In the genomic region with DNA sequence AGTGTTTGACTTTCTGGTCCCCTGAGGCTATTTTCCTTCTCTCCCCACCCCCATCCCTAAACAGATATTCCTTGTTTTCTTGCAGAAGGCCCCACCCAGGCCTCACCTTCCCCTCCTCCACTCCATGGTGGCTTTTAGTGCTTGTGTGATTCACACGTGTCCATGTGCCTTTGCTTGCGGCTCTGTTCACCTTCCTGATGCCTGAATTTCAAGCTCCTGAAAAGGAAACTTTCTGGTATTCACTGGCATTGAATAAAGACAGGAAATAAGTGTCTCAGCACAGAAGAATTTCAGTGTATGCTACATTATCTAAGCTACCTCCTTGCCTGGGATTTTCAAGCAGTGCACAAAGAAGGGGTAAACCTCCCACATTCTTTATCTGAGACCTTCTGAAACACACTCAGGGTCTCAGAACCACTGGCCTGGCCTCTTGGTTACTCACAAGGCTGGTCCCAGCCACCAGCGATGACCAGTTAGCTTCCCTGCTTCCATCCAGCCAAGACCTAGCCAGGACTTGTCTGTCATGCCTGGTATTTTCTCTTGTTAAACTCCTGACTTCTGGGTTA, we compare ENCODE assay signal across 10 cellular contexts. TPM values are rescaled to one million over a fixed set of nuclear protein-coding genes. Genes with fewer than 3 reads are reported as not detected.
DNase-seq lines count a peak whose midpoint lies in the region; TF ChIP-seq lines count a peak whose summit lies in the region.
"Had no signal": no experiment of that assay in that cellular context is flagged by ENCODE, and none has a peak within 500 bp of the region (broad histone marks: within the 10 kb centered on the region; RNA-seq: fewer than 3 reads in every experiment).

No MANE protein-coding gene starts in this region.

- no peaks in the 10 kb centered on the region for H3K27me3 Mint-ChIP-seq in activated CD4-positive, alpha-beta T cell treated with anti-CD3 and anti-CD28 coated beads, Interleukin-2, amount 10 ng/mL, durations not matched to agents 7 days and 5 days
- H3K27me3 Mint-ChIP-seq: activated T-helper 17 cell treated with anti-CD3 and anti-CD28 coated beads, Interleukin-2, amount 50 U/mL, for 72 hours had no signal

- H3K36me3 ChIP-seq in kidney epithelial cell (ENCODE audit: control insufficient read depth, insufficient read depth, low read length): no peaks in the 10 kb centered on the region

- no peak overlapping the region for H3K4me3 ChIP-seq in kidney epithelial cell (ENCODE audit: low read depth, low read length)

- no peaks in the 10 kb centered on the region for H3K27me3 ChIP-seq in kidney epithelial cell (ENCODE audit: control insufficient read depth, insufficient read depth, low read length)

- POLR2A ChIA-PET in activated CD4-positive, alpha-beta T cell treated with anti-CD3 and anti-CD28 coated beads, Interleukin-2, amount 10 ng/mL, durations not matched to agents 7 days and 5 days (lab: Charles Lee): no interaction called here

- CTCF ChIA-PET in activated CD4-positive, alpha-beta T cell treated with anti-CD3 and anti-CD28 coated beads, Interleukin-2, amount 10 ng/mL, durations not matched to agents 7 days and 5 days (lab: Charles Lee): interaction anchor here (0.6 to 2.3 kb wide), 3 partner anchors 10 to 549 kb away, joined by 4 to 5 read pairs (median 4); no protein-coding TSS in a partner anchor

- no peak overlapping the region for H3K4me3 Mint-ChIP-seq in activated CD4-positive, alpha-beta T cell treated with anti-CD3 and anti-CD28 coated beads, Interleukin-2, amount 10 ng/mL, durations not matched to agents 7 days and 5 days
- H3K4me3 Mint-ChIP-seq: activated T-helper 17 cell treated with anti-CD3 and anti-CD28 coated beads, Interleukin-2, amount 50 U/mL, for 72 hours had no signal

- no peak for TF ChIP-seq CTCF in kidney epithelial cell (IDR thresholded peaks at IDR 0.05; ENCODE audit: insufficient read depth, low read length, poor library complexity, severe bottlenecking)
- TF ChIP-seq CTCF in GM13977 (IDR thresholded peaks at IDR 0.05; ENCODE audit: extremely low read depth, insufficient read depth, missing control alignments): no peak

- H3K27ac Mint-ChIP-seq in activated CD4-positive, alpha-beta T cell treated with anti-CD3 and anti-CD28 coated beads, Interleukin-2, amount 10 ng/mL, durations not matched to agents 7 days and 5 days: no peak overlapping the region
- H3K27ac Mint-ChIP-seq: activated T-helper 17 cell treated with anti-CD3 and anti-CD28 coated beads, Interleukin-2, amount 50 U/mL, for 72 hours had no signal

- in situ Hi-C loops in GM13977 (cut with MboI; ENCODE audit: low pct_unique_long_range_greater_than_20kb, low sequenced_read_pairs, unreplicated experiment): no loop called here

- no peaks in the 10 kb centered on the region for H3K4me1 Mint-ChIP-seq in activated CD4-positive, alpha-beta T cell treated with anti-CD3 and anti-CD28 coated beads, Interleukin-2, amount 10 ng/mL, durations not matched to agents 7 days and 5 days
- H3K4me1 Mint-ChIP-seq: activated T-helper 17 cell treated with anti-CD3 and anti-CD28 coated beads, Interleukin-2, amount 50 U/mL, for 72 hours had no signal

- H3K9me3 Mint-ChIP-seq in activated CD4-positive, alpha-beta T cell treated with anti-CD3 and anti-CD28 coated beads, Interleukin-2, amount 10 ng/mL, durations not matched to agents 7 days and 5 days: no peaks in the 10 kb centered on the region
- H3K9me3 Mint-ChIP-seq: activated T-helper 17 cell treated with anti-CD3 and anti-CD28 coated beads, Interleukin-2, amount 50 U/mL, for 72 hours had no signal

- no peaks in the 10 kb centered on the region for H3K36me3 Mint-ChIP-seq in activated CD4-positive, alpha-beta T cell treated with anti-CD3 and anti-CD28 coated beads, Interleukin-2, amount 10 ng/mL, durations not matched to agents 7 days and 5 days (ENCODE audit: low read depth)

- DNase-seq in NCI-H1417 (lab: John Stamatoyannopoulos, UW) (peak in 2 of 3 experiments; percentile 16 to 55), NCI-H1417 treated with DMSO at 0.1 percent for 48 hours (lab: John Stamatoyannopoulos, UW) (no peak), astrocyte of the hippocampus (ENCODE audit: low read depth, low spot score) (peak; percentile 92), kidney epithelial cell (ENCODE audit: low read depth) (peak; percentile 91), ureter (ENCODE audit: low spot score) (peak; percentile 61), SKM-1 (lab: John Stamatoyannopoulos, UW; ENCODE audit: unreplicated experiment) (no peak), GM13977 (ENCODE audit: low spot score) (no peak)
- DNase-seq in activated CD4-positive, alpha-beta T cell treated with anti-CD3 and anti-CD28 coated beads, Interleukin-2, amount 10 ng/mL, durations not matched to agents 7 days and 5 days: no peak
- DNase-seq: 8988T had no signal

RNA-seq across cellular contexts. Expression of gene UBE2H, which starts 17.2 kb away (rescaled TPM):
- 127 and 133 TPM in 2 replicates for total RNA-seq in kidney epithelial cell
- total RNA-seq in ureter: 69.7 TPM
- total RNA-seq in activated CD4-positive, alpha-beta T cell treated with anti-CD3 and anti-CD28 coated beads, Interleukin-2, amount 10 ng/mL, durations not matched to agents 7 days and 5 days: 10 to 100 TPM; 34.9 to 40.3 TPM

Comparison
In these comparisons a context has a peak if more than half of its experiments do, and no peak if none do; other contexts are left out.
1. DNase-seq: peak in NCI-H1417 (2 of 3), astrocyte of the hippocampus (single experiment), kidney epithelial cell (single experiment) and ureter (single experiment); none in NCI-H1417 treated with DMSO at 0.1 percent for 48 hours (single experiment), activated CD4-positive, alpha-beta T cell treated with anti-CD3 and anti-CD28 coated beads, Interleukin-2, amount 10 ng/mL, durations not matched to agents 7 days and 5 days (single experiment), SKM-1 (single experiment) and GM13977 (single experiment).